1 cellular context compared by ENCODE assay signal in genomic region chr15:82196353-82196752, GRCh38.
TF ChIP-seq lines count a peak whose summit lies in the region.

No MANE protein-coding gene starts in this region.

TF ChIP-seq in K562, 482 proteins besides CTCF, POLR2A, EP300 and RAD21 (continued from another document):
- TF ChIP-seq ZBTB40 (IDR thresholded peaks at IDR 0.05) (no peak), ZBTB40 (CRISPR knock-in tag; IDR thresholded peaks at IDR 0.05) (no peak), C11orf30 (IDR thresholded peaks at IDR 0.05; ENCODE audit: low read depth) (0 out of 2 replicates have a peak, but pooled peaks have one; percentile 19), ZNF316 (IDR thresholded peaks at IDR 0.05) (peak; percentile 51; the same call in 1 of the 2 replicates)
